ENCODE assay signal across 24 cellular contexts in the genomic region with DNA sequence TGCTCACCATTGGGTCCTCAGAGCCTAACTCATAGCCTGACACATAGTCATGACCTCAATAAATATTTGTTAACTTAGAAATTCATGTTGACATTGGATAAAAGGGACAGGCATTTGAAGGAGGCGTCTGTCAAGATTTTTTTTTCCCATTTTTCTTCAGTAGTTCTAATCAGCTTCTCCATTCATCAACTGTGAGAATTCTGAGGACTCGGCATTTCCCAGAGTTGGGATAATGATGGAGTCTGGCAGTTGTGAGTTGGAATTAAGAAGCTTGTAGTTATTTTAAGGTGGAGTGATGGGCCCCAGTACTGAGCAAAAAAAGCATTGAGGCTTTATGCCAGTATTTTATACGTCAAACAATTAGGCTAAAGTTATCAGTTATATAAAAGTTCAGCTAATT. TPM values are rescaled to one million over a fixed set of nuclear protein-coding genes. Genes with fewer than 3 reads are reported as not detected.
A peak's percentile ranks its signal among the peaks of the same experiment; 100 is the strongest.
DNase-seq lines count a peak whose midpoint lies in the region; ATAC-seq, FAIRE-seq and TF ChIP-seq lines count a peak whose summit lies in the region.
"Had no signal": no experiment of that assay in that cellular context is flagged by ENCODE, and none has a peak within 500 bp of the region (broad histone marks: within the 10 kb centered on the region; RNA-seq: fewer than 3 reads in every experiment).

No MANE protein-coding gene starts in this region.

- H3K27me3 Mint-ChIP-seq in nephron (ENCODE audit: low read depth) (no peaks in the 10 kb centered on the region), T-helper 17 cell (peaks cover 15% of the 10 kb centered on the region)

- no peaks in the 10 kb centered on the region for H3K9me3 Mint-ChIP-seq in nephron

- POLR2A ChIA-PET in HepG2 (lab: Yijun Ruan, JAX) = interaction anchor here (0.8 to 1.6 kb wide), 5 partner anchors 8 to 72 kb away, joined by 3 to 4 read pairs (median 3); no protein-coding TSS in a partner anchor

- ATAC-seq in HepG2 = no peak
- no peak for ATAC-seq in right lobe of liver
- no peak for ATAC-seq in psoas muscle
- no peak for ATAC-seq in T-helper 17 cell
- ATAC-seq: activated CD8-positive, alpha-beta T cell treated with anti-CD3 and anti-CD28 coated beads, Interleukin-2, amount 10 ng/mL, durations not matched to agents 7 days and 5 days had no signal

- H3K4me3 Mint-ChIP-seq in nephron (peak overlapping the region in 2 of 3 experiments; percentile 18 to 75), T-helper 17 cell (no peak overlapping the region)
- H3K4me3 Mint-ChIP-seq: activated CD8-positive, alpha-beta T cell treated with anti-CD3 and anti-CD28 coated beads, Interleukin-2, amount 10 ng/mL, durations not matched to agents 7 days and 5 days had no signal

- TF ChIP-seq CTCF in HepG2 (CRISPR knock-in tag; IDR thresholded peaks at IDR 0.05) (no peak), right lobe of liver (IDR thresholded peaks at IDR 0.05) (no peak), brain microvascular endothelial cell (IDR thresholded peaks at IDR 0.05; ENCODE audit: low read depth, low read length, missing control alignments) (no peak), nephron (IDR thresholded peaks at IDR 0.05; ENCODE audit: unreplicated experiment in 3 of 3) (no peak), psoas muscle (IDR thresholded peaks at IDR 0.05) (no peak), tibial artery (IDR thresholded peaks at IDR 0.05) (no peak)

- TF ChIP-seq EP300 in HepG2 (IDR thresholded peaks at IDR 0.05; ENCODE audit: low read depth in 2 of 2, low read length in 2 of 2) (no peak), HepG2 (CRISPR knock-in tag; IDR thresholded peaks at IDR 0.05; ENCODE audit: borderline replicate concordance) (no peak)

- H3K79me2 ChIP-seq in HepG2 (ENCODE audit: insufficient read depth, low read length) = peaks cover 96% of the 10 kb centered on the region

- H3K27ac ChIP-seq in HepG2 (ENCODE audit: extremely low read length, insufficient read depth, low read length) (no peak overlapping the region), right lobe of liver (no peak overlapping the region), brain microvascular endothelial cell (peak overlapping the region; percentile 58), psoas muscle (no peak overlapping the region), tibial artery (no peak overlapping the region)
- H3K27ac ChIP-seq: adrenal gland, cardiac muscle cell, neutrophil, stomach had no signal

- H3K36me3 Mint-ChIP-seq in nephron (ENCODE audit: low read depth) (peaks cover 4% of the 10 kb centered on the region), T-helper 17 cell (ENCODE audit: low read depth) (peaks cover 8% of the 10 kb centered on the region)

- no peak overlapping the region for H3K9ac ChIP-seq in HepG2 (ENCODE audit: insufficient read depth, low read depth, low read length)

- CTCF ChIA-PET in HepG2 (lab: Yijun Ruan, JAX; ENCODE audit: low intra/inter-chr PET ratio, low total read pairs) = no interaction called here

- H3K9me3 ChIP-seq in HepG2 (ENCODE audit: low read length) (no peaks in the 10 kb centered on the region), right lobe of liver (no peaks in the 10 kb centered on the region), psoas muscle (no peaks in the 10 kb centered on the region), tibial artery (no peaks in the 10 kb centered on the region), T-helper 17 cell (ENCODE audit: control insufficient read depth, low read length, poor library complexity, severe bottlenecking) (no peaks in the 10 kb centered on the region)
- H3K9me3 ChIP-seq: adrenal gland, MG63, neutrophil, stomach, transverse colon had no signal

- TF ChIP-seq RAD21 in HepG2 (CRISPR knock-in tag; IDR thresholded peaks at IDR 0.05) = no peak

- H3K4me1 Mint-ChIP-seq in nephron (peaks cover 66% of the 10 kb centered on the region), T-helper 17 cell (peaks cover 8% of the 10 kb centered on the region)

- in situ Hi-C loops in HepG2 (cut with HindIII; ENCODE audit: extremely low pct_ligation_motif_present, low pct_unique_long_range_greater_than_20kb) (no loop called here), brain microvascular endothelial cell (cut with HindIII; ENCODE audit: low pct_ligation_motif_present, low sequenced_read_pairs) (no loop called here)

- peaks cover 5 to 21% of the 10 kb centered on the region in 2 experiments for H3K36me3 ChIP-seq in HepG2 (replicated peaks in 1 of 2; ENCODE audit: control insufficient read depth in 1 of 2, insufficient read depth in 2 of 2, low read length in 2 of 2)
- no peaks in the 10 kb centered on the region for H3K36me3 ChIP-seq in right lobe of liver
- no peaks in the 10 kb centered on the region for H3K36me3 ChIP-seq in brain microvascular endothelial cell (replicated peaks)
- H3K36me3 ChIP-seq in psoas muscle (ENCODE audit: insufficient read depth in 1 of 2, low read depth in 1 of 2) = no peaks in the 10 kb centered on the region
- no peaks in the 10 kb centered on the region for H3K36me3 ChIP-seq in tibial artery
- H3K36me3 ChIP-seq: adrenal gland, BE2C, cardiac muscle cell, MG63, neutrophil, stomach, transverse colon had no signal

- no peak for TF ChIP-seq POLR2A in HepG2 (IDR thresholded peaks at IDR 0.05; ENCODE audit: insufficient read depth in 1 of 2, low read depth in 2 of 2, low read length in 2 of 2)
- no peak for TF ChIP-seq POLR2A in right lobe of liver (IDR thresholded peaks at IDR 0.05)

- peaks cover 74% of the 10 kb centered on the region for H4K20me1 ChIP-seq in HepG2 (ENCODE audit: insufficient read depth, low read length)

- H3K4me1 ChIP-seq in HepG2 (ENCODE audit: insufficient read depth, low read length) (peaks cover 78% of the 10 kb centered on the region), right lobe of liver (peaks cover 0 to 52% (median 28%) of the 10 kb centered on the region in 4 donors), psoas muscle (peaks cover 79% of the 10 kb centered on the region), tibial artery (peaks cover 0 to 64% (median 26%) of the 10 kb centered on the region in 4 donors)

- no peak overlapping the region for H3K4me3 ChIP-seq in HepG2 (replicated peaks in 1 of 3; ENCODE audit: insufficient read depth in 1 of 3, low read depth in 2 of 3, low read length in 3 of 3)
- H3K4me3 ChIP-seq in right lobe of liver = no peak overlapping the region
- no peak overlapping the region for H3K4me3 ChIP-seq in brain microvascular endothelial cell (ENCODE audit: low read depth, low read length)
- no peak overlapping the region for H3K4me3 ChIP-seq in psoas muscle
- no peak overlapping the region for H3K4me3 ChIP-seq in tibial artery
- H3K4me3 ChIP-seq: adrenal gland, cardiac muscle cell, MG63, stomach, transverse colon had no signal

- 0 out of 2 replicates have a peak overlapping the region, but pooled peaks have one; percentile 89 for H3K4me2 ChIP-seq in HepG2 (ENCODE audit: low read depth, low read length)

- 79% methylated on average over 3 of the region's 3 CpGs for WGBS in HepG2 (ENCODE audit: low lambda C conversion rate)
- 46% methylated on average over 3 of the region's 3 CpGs for WGBS in right lobe of liver (ENCODE audit: insufficient coverage, low coverage, low lambda C conversion rate, missing lambda C conversion rate)
- 48 to 70% (median 51%) methylated on average over 3 of the region's 3 CpGs for WGBS in psoas muscle, 3 donors

- no peak overlapping the region for H2AFZ ChIP-seq in HepG2 (ENCODE audit: low read length)

- BruUV-seq in HepG2 (replicated peaks; lab: Mats Ljungman, UMichigan) = no TSS peak

- H3K27me3 ChIP-seq in HepG2 (ENCODE audit: control insufficient read depth in 1 of 2, insufficient read depth in 2 of 2, low read length in 2 of 2) (no peaks in the 10 kb centered on the region; a peak in 1 of 5 replicates), right lobe of liver (no peaks in the 10 kb centered on the region), brain microvascular endothelial cell (replicated peaks) (no peaks in the 10 kb centered on the region), psoas muscle (ENCODE audit: insufficient read depth in 3 of 3, low read length in 2 of 3) (no peaks in the 10 kb centered on the region), tibial artery (no peaks in the 10 kb centered on the region)
- H3K27me3 ChIP-seq: adrenal gland, BE2C, cardiac muscle cell, dorsolateral prefrontal cortex, MG63, stomach, transverse colon had no signal

- H3K27ac Mint-ChIP-seq in nephron (peak overlapping the region; percentile 55 to 72 (median 67)), T-helper 17 cell (no peak overlapping the region)
- H3K27ac Mint-ChIP-seq: activated CD8-positive, alpha-beta T cell treated with anti-CD3 and anti-CD28 coated beads, Interleukin-2, amount 10 ng/mL, durations not matched to agents 7 days and 5 days had no signal

- intact Hi-C loops in HepG2 (cut with micrococcal nuclease; ENCODE audit: unreplicated experiment) = no loop called here
- intact Hi-C loops in right lobe of liver (cut with DNase I) = no loop called here
- intact Hi-C loops in psoas muscle (cut with DNase I) = no loop called here
- intact Hi-C loops in tibial artery (cut with DNase I; ENCODE audit: low total_unique reads) = no loop called here

- no peak for FAIRE-seq in HepG2 (lab: Jason Lieb, UNC)
- FAIRE-seq: islet of Langerhans had no signal

- DNase-seq in HepG2 (ENCODE audit: low spot score) (no peak), right lobe of liver (no peak), brain microvascular endothelial cell (no peak), NCI-H2107 treated with DMSO at 0.1 percent for 48 hours (lab: John Stamatoyannopoulos, UW; ENCODE audit: unreplicated experiment) (no peak), psoas muscle (no peak), tibial artery (no peak), T-helper 17 cell (no peak)
- DNase-seq: activated CD4-positive, CD25-positive, alpha-beta regulatory T cell treated with anti-CD3 and anti-CD28 coated beads, Interleukin-2, amount 50 U/mL, for 72 hours; activated CD8-positive, alpha-beta T cell treated with anti-CD3 and anti-CD28 coated beads, Interleukin-2, amount 10 ng/mL, durations not matched to agents 7 days and 5 days; activated T-cell treated with anti-CD3 and anti-CD28 coated beads, Interleukin-2, amount 50 U/mL, for 1 hour; adrenal gland; BE2C; DND-41; dorsolateral prefrontal cortex; MG63; NCI-H1436; stimulated activated CD4-positive, alpha-beta T cell treated with anti-CD3 and anti-CD28 coated beads, Interleukin-15, amount 100 ng/mL, for 24 hours; stomach; T1000; transverse colon had no signal

RNA-seq across cellular contexts. Expression of a gene that starts 4.6 kb away (rescaled TPM):
- total RNA-seq in HepG2 (2016; rRNA removed; fragmentation: Illumina TruSeq; extraction: Trizol) = 154 and 165 TPM in 2 replicates
- total RNA-seq in HepG2 (2016; cell fraction: cytosol; rRNA removed; fragmentation: Illumina TruSeq; extraction: Trizol; ENCODE audit: low read depth) = 81.5 and 81.6 TPM in 2 replicates
- 151 and 153 TPM in 2 replicates for total RNA-seq in HepG2 (2016; cell fraction: insoluble cytoplasmic fraction; rRNA removed; fragmentation: Illumina TruSeq; extraction: Trizol)
- total RNA-seq in HepG2 (2016; cell fraction: membrane; rRNA removed; fragmentation: Illumina TruSeq; extraction: Trizol) = 160 and 169 TPM in 2 replicates
- total RNA-seq in HepG2 (2016; cell fraction: nucleus; rRNA removed; fragmentation: Illumina TruSeq; extraction: Trizol) = 110 and 114 TPM in 2 replicates
- 180 and 212 TPM in 2 replicates for polyA plus RNA-seq in HepG2 (2011; rRNA removed)
- 161 and 177 TPM in 2 replicates for polyA plus RNA-seq in HepG2 (2011; cell fraction: cytosol; rRNA removed)
- 71.8 and 89.4 TPM in 2 replicates for polyA plus RNA-seq in HepG2 (2011; cell fraction: nucleus; rRNA removed)
- 134 and 184 TPM in 2 replicates for polyA plus RNA-seq in HepG2 (2012)
- 102 and 115 TPM in 2 replicates for polyA plus RNA-seq in HepG2 (2016; cell fraction: cytosol; fragmentation: Illumina TruSeq; extraction: Trizol; ENCODE audit: low read depth)
- polyA plus RNA-seq in HepG2 (2016; cell fraction: insoluble cytoplasmic fraction; fragmentation: Illumina TruSeq; extraction: Trizol; ENCODE audit: low read depth) = 213 and 235 TPM in 2 replicates
- 179 and 180 TPM in 2 replicates for polyA plus RNA-seq in HepG2 (2016; cell fraction: membrane; fragmentation: Illumina TruSeq; extraction: Trizol; ENCODE audit: low read depth)
- polyA plus RNA-seq in HepG2 (2016; cell fraction: nucleus; fragmentation: Illumina TruSeq; extraction: Trizol; ENCODE audit: insufficient read depth, low read depth) = 145 and 148 TPM in 2 replicates
- polyA minus RNA-seq in HepG2 (2011; rRNA and poly(A)+ RNA removed; ENCODE audit: low replicate concordance) = 28.4 and 78.1 TPM in 2 replicates
- 121 and 126 TPM in 2 replicates for polyA minus RNA-seq in HepG2 (2011; cell fraction: cytosol; rRNA and poly(A)+ RNA removed)
- 287 and 295 TPM in 2 replicates for polyA minus RNA-seq in HepG2 (2011; cell fraction: nucleus; rRNA and poly(A)+ RNA removed)
- total RNA-seq in right lobe of liver = 100 to 1,000 TPM in 1 of 6 experiments, 10 to 100 TPM in 5; 60.7 to 109 (median 72.9) TPM
- 10 to 100 TPM; 34.2 to 60.2 (median 50.9) TPM for total RNA-seq in psoas muscle
- 100 to 1,000 TPM in 2 of 3 donors, 10 to 100 TPM in 1; 62.1 to 286 (median 172) TPM for polyA plus RNA-seq in psoas muscle
- total RNA-seq in T-helper 17 cell = 1 to 10 TPM; 3.1 to 7.0 TPM

Comparison
In these comparisons a context has a peak if more than half of its experiments do, and no peak if none do; other contexts are left out.
1. RNA of a gene that starts 4.6 kb away (total RNA-seq): 81.5 to 169 TPM in HepG2, 60.7 to 109 TPM in right lobe of liver and 34.2 to 60.2 TPM in psoas muscle; 3.1 to 7.0 TPM in T-helper 17 cell; every median in the first group is over 4 times any median in the second.